1 cellular context compared by ENCODE assay signal in genomic region chr12:107681836-107682820, GRCh38.
A peak's percentile ranks its signal among the peaks of the same experiment; 100 is the strongest.
TF ChIP-seq lines count a peak whose summit lies in the region.

No MANE protein-coding gene starts in this region.

TF ChIP-seq in HepG2, 621 proteins besides CTCF, POLR2A, EP300 and RAD21 (continued from another document and continues in another):
- TF ChIP-seq EHMT2 (IDR thresholded peaks at IDR 0.05; ENCODE audit: borderline replicate concordance, low read depth, low read length) (no peak), ZNF18 (CRISPR knock-in tag; IDR thresholded peaks at IDR 0.05; ENCODE audit: insufficient replicate concordance) (peak; percentile 26), JUN (CRISPR knock-in tag; IDR thresholded peaks at IDR 0.05) (no peak), ZBTB7A (CRISPR knock-in tag; IDR thresholded peaks at IDR 0.05) (no peak), CREB1 (IDR thresholded peaks at IDR 0.05) (no peak), CREB1 (CRISPR knock-in tag; IDR thresholded peaks at IDR 0.05) (no peak), MED1 (CRISPR knock-in tag; IDR thresholded peaks at IDR 0.05) (peak; percentile 69), ZSCAN20 (CRISPR knock-in tag; IDR thresholded peaks at IDR 0.05; ENCODE audit: borderline replicate concordance) (no peak), FOXJ3 (CRISPR knock-in tag; IDR thresholded peaks at IDR 0.05; ENCODE audit: borderline replicate concordance) (peak; percentile 9; the same call in 1 of the 2 replicates), SP140L (CRISPR knock-in tag; IDR thresholded peaks at IDR 0.05; ENCODE audit: borderline replicate concordance) (no peak), USF2 (IDR thresholded peaks at IDR 0.05; ENCODE audit: low read depth, low read length) (peak; percentile 82), USF2 (CRISPR knock-in tag; IDR thresholded peaks at IDR 0.05; ENCODE audit: borderline replicate concordance) (peak; percentile 86; the same call in 1 of the 2 replicates), ZNF230 (CRISPR knock-in tag; IDR thresholded peaks at IDR 0.05) (no peak; the same call in 1 of the 2 replicates), ATF7 (IDR thresholded peaks at IDR 0.05) (no peak), ATF7 (CRISPR knock-in tag; IDR thresholded peaks at IDR 0.05) (no peak), SNAPC4 (CRISPR knock-in tag; IDR thresholded peaks at IDR 0.05) (no peak), POLR2G (IDR thresholded peaks at IDR 0.05; ENCODE audit: low read depth, low read length) (peak; percentile 96), ZGPAT (CRISPR knock-in tag; IDR thresholded peaks at IDR 0.05) (peak; percentile 54), ZHX2 (IDR thresholded peaks at IDR 0.05; ENCODE audit: low read depth) (peak; percentile 55; the same call in 1 of the 2 replicates), ZHX2 (CRISPR knock-in tag; IDR thresholded peaks at IDR 0.05; ENCODE audit: borderline replicate concordance) (no peak), ZBED4 (CRISPR knock-in tag; IDR thresholded peaks at IDR 0.05; ENCODE audit: borderline replicate concordance) (no peak; the same call in 1 of the 2 replicates), ZNF567 (CRISPR knock-in tag; IDR thresholded peaks at IDR 0.05; ENCODE audit: borderline replicate concordance) (no peak), NCOA5 (CRISPR knock-in tag; IDR thresholded peaks at IDR 0.05) (no peak), ZNF558 (CRISPR knock-in tag; IDR thresholded peaks at IDR 0.05; ENCODE audit: borderline replicate concordance) (no peak), ZNF530 (CRISPR knock-in tag; IDR thresholded peaks at IDR 0.05; ENCODE audit: low read depth) (no peak), SIN3B (IDR thresholded peaks at IDR 0.05; ENCODE audit: low read length) (no peak), MYC (CRISPR knock-in tag; IDR thresholded peaks at IDR 0.05; ENCODE audit: borderline replicate concordance) (no peak), HNRNPK (IDR thresholded peaks at IDR 0.05; ENCODE audit: low read depth, low read length, poor library complexity, severe bottlenecking) (no peak), ZNF589 (CRISPR knock-in tag; conservative IDR thresholded peaks at IDR 0.05) (no peak), ZNF749 (CRISPR knock-in tag; IDR thresholded peaks at IDR 0.05; ENCODE audit: borderline replicate concordance) (no peak), MIER2 (CRISPR knock-in tag; IDR thresholded peaks at IDR 0.05) (no peak), REXO4 (CRISPR knock-in tag; IDR thresholded peaks at IDR 0.05; ENCODE audit: borderline replicate concordance) (no peak), ARNTL (CRISPR knock-in tag; IDR thresholded peaks at IDR 0.05) (peak; percentile 54; the same call in 1 of the 2 replicates), MEIS1 (CRISPR knock-in tag; IDR thresholded peaks at IDR 0.05; ENCODE audit: borderline replicate concordance) (no peak), ZNF510 (CRISPR knock-in tag; IDR thresholded peaks at IDR 0.05; ENCODE audit: low read depth) (no peak)
- TF ChIP-seq, protein P1, sequence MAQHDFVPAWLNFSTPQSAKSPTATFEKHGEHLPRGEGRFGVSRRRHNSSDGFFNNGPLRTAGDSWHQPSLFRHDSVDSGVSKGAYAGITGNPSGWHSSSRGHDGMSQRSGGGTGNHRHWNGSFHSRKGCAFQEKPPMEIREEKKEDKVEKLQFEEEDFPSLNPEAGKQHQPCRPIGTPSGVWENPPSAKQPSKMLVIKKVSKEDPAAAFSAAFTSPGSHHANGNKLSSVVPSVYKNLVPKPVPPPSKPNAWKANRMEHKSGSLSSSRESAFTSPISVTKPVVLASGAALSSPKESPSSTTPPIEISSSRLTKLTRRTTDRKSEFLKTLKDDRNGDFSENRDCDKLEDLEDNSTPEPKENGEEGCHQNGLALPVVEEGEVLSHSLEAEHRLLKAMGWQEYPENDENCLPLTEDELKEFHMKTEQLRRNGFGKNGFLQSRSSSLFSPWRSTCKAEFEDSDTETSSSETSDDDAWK (CRISPR knock-in tag; IDR thresholded peaks at IDR 0.05): no peak
